ENCODE assay signal across 10 cellular contexts in the genomic region with DNA sequence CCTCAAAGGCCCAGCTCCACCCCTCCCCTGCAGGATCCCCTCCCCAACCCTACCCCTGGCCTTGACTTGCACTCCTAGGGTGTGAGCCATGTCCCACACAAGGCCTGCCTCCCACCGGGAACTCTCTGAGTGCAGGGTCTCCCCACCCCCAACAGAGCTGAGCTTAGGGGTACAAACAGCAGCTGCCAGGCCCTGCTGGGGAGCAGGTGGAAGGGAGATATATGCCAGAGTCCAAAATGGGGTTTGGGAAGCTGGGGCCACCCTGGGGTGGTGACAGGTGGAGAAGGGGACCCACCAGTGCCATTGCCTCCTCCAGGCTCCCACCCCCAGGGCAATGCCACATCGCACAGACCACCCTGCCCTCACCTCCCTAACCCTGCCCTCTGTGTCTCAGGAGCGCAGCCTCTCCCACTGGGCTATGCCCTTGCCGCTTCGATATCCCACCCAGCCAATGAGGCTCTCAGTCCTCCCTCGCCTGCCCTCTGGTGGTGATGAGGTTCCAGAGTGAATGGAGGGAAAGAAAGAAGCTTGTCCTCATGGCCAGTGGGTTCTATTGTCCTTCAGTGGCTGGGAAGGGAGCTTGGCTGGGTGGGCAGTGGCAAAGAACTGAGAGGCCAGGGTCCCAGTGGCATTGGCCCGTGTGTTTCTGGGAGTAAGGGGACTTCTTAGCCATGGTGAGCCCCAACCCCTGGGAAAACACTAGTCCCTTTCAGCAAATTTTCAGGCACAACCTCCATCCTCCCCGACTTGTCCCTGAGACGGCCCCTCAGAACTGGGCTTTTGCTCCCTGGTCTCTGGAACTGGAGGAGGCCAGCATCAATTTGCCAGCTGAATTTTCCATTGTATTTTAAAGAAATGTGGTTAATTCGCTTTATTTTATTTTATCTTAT. TPM values are rescaled to one million over a fixed set of nuclear protein-coding genes. Genes with fewer than 3 reads are reported as not detected.
DNase-seq lines count a peak whose midpoint lies in the region; ATAC-seq, FAIRE-seq and TF ChIP-seq lines count a peak whose summit lies in the region.
"Had no signal": no experiment of that assay in that cellular context is flagged by ENCODE, and none has a peak within 500 bp of the region (broad histone marks: within the 10 kb centered on the region; RNA-seq: fewer than 3 reads in every experiment).

No MANE protein-coding gene starts in this region.

- no peak overlapping the region for H3K4me3 ChIP-seq in Panc1 (ENCODE audit: low read depth in 2 of 2, low read length in 2 of 2)
- no peak overlapping the region for H3K4me3 ChIP-seq in K562
- no peak overlapping the region for H3K4me3 ChIP-seq in left lung
- H3K4me3 ChIP-seq in transverse colon: no peak overlapping the region
- H3K4me3 ChIP-seq: SK-N-MC had no signal

- H3K4me2 ChIP-seq in K562 (ENCODE audit: insufficient read depth, low read length): no peak overlapping the region

- BruUV-seq in Panc1 (replicated peaks; lab: Mats Ljungman, UMichigan) (no TSS peak), K562 (replicated peaks; lab: Mats Ljungman, UMichigan) (no TSS peak)

- in situ Hi-C loops in Panc1 (cut with HindIII; ENCODE audit: low pct_unique_long_range_greater_than_20kb, low sequenced_read_pairs): no loop called here
- in situ Hi-C loops in K562 (cut with MboI): loop anchor here (10.0 kb wide), 1 partner anchor 366 kb away; no protein-coding TSS in a partner anchor
- in situ Hi-C loops in transverse colon (cut with MboI; ENCODE audit: low pct_ligation_motif_present in 1 of 4, low pct_unique_long_range_greater_than_20kb in 1 of 4, low sequenced_read_pairs in 3 of 4): loop anchor here in 2 of 4 donors (25.0 kb wide), 3 partner anchors 183 to 383 kb away; partner anchors contain the start of genes ISLR2 (in 1 of the 2) and LOXL1 (in 1 of the 2)

- H2AFZ ChIP-seq in K562 (ENCODE audit: low read depth, low read length): no peak overlapping the region

- H3K27me3 ChIP-seq in Panc1 (ENCODE audit: control insufficient read depth, insufficient read depth, low read length) (no peaks in the 10 kb centered on the region), K562 (ENCODE audit: control insufficient read depth in 2 of 2, insufficient read depth in 2 of 2, low read length in 2 of 2) (peaks cover 0 to 11% of the 10 kb centered on the region in 2 experiments; a peak in 2 of 5 replicates), left lung (no peaks in the 10 kb centered on the region), transverse colon (no peaks in the 10 kb centered on the region)

- intact Hi-C loops in Panc1 (cut with micrococcal nuclease; ENCODE audit: unreplicated experiment) (no loop called here), K562 (cut with micrococcal nuclease) (loop anchor here (1.0 to 5.0 kb wide), 4 partner anchors 9 to 368 kb away; no protein-coding TSS in a partner anchor), left lung (cut with DNase I) (no loop called here), transverse colon (cut with DNase I; ENCODE audit: low total_unique reads) (loop anchor here (10.0 kb wide), 1 partner anchor 346 kb away; no protein-coding TSS in a partner anchor)

- TF ChIP-seq EP300 in K562 (IDR thresholded peaks at IDR 0.05; ENCODE audit: low read length): no peak
- no peak for TF ChIP-seq EP300 in transverse colon (IDR thresholded peaks at IDR 0.05; ENCODE audit: low read depth)

- H3K9me3 ChIP-seq in Panc1 (ENCODE audit: control insufficient read depth, insufficient read depth, low read depth, low read length): no peaks in the 10 kb centered on the region
- no peaks in the 10 kb centered on the region for H3K9me3 ChIP-seq in K562 (replicated peaks; ENCODE audit: control insufficient read depth, insufficient read depth, low read depth, low read length)
- no peaks in the 10 kb centered on the region for H3K9me3 ChIP-seq in left lung
- no peaks in the 10 kb centered on the region for H3K9me3 ChIP-seq in transverse colon

- no peaks in the 10 kb centered on the region for H3K9me1 ChIP-seq in K562 (ENCODE audit: control insufficient read depth, insufficient read depth, low read length)

- H3K27ac ChIP-seq in Panc1 (ENCODE audit: low read length) (no peak overlapping the region), K562 (ENCODE audit: extremely low read depth, low read depth, low read length) (no peak overlapping the region), left lung (no peak overlapping the region), transverse colon (no peak overlapping the region)
- H3K27ac ChIP-seq: SK-N-MC had no signal

- H3K36me3 ChIP-seq in Panc1 (ENCODE audit: control insufficient read depth, insufficient read depth, low read length) (no peaks in the 10 kb centered on the region), K562 (ENCODE audit: control insufficient read depth, insufficient read depth, low read length) (no peaks in the 10 kb centered on the region), left lung (no peaks in the 10 kb centered on the region), transverse colon (no peaks in the 10 kb centered on the region)

- DNase-seq in COLO829 (ENCODE audit: low spot score) (peak; percentile 30), HK-2 (ENCODE audit: unreplicated experiment) (peak; percentile 15), Panc1 (ENCODE audit: low read depth, low spot score) (no peak), K562 (ENCODE audit: extremely low read depth in 1 of 4, low spot score in 3 of 4) (peak; percentile 72 to 78 (median 75)), left lung (no peak), transverse colon (peak; percentile 37), glomerular visceral epithelial cell (ENCODE audit: extremely low spot score) (no peak)
- DNase-seq: naive B cell had no signal

- TF ChIP-seq POLR2A in K562 (conservative IDR thresholded peaks at IDR 0.05) (no peak), transverse colon (IDR thresholded peaks at IDR 0.05) (no peak)

- TF ChIP-seq RAD21 in K562 (CRISPR knock-in tag; conservative IDR thresholded peaks at IDR 0.05 in 1 of 2, IDR thresholded peaks at IDR 0.05 in 1 of 2): peak; percentile 51 to 84

- H3K4me1 ChIP-seq in Panc1 (ENCODE audit: control insufficient read depth, insufficient read depth, low read length) (no peaks in the 10 kb centered on the region; the same call in 1 of the 2 replicates), K562 (replicated peaks in 1 of 2; ENCODE audit: control insufficient read depth in 2 of 2, insufficient read depth in 2 of 2, low read length in 2 of 2) (peaks cover 3 to 6% of the 10 kb centered on the region in 2 experiments; a peak in 4 of 5 replicates), left lung (peaks cover 4 to 11% of the 10 kb centered on the region in 2 donors), transverse colon (peaks cover 0 to 23% (median 3%) of the 10 kb centered on the region in 4 donors)

- CTCF ChIA-PET in Panc1 (lab: Charles Lee) (interaction anchor here (0.5 to 2.1 kb wide), 15 partner anchors 9 to 370 kb away, joined by 3 to 22 read pairs (median 3); no protein-coding TSS in a partner anchor), K562 (lab: Yijun Ruan, JAX; ENCODE audit: low intra/inter-chr PET ratio) (interaction anchor here (1.0 to 4.6 kb wide), 4 partner anchors 194 to 352 kb away, joined by 3 to 37 read pairs (median 10); no protein-coding TSS in a partner anchor)

- no peak overlapping the region for H3K9ac ChIP-seq in K562 (ENCODE audit: insufficient read depth in 1 of 2, low read depth in 2 of 2, low read length in 2 of 2)

- WGBS in K562 (ENCODE audit: insufficient coverage, low coverage, missing lambda C conversion rate): 9% methylated on average over 9 of the region's 10 CpGs
- WGBS in transverse colon (ENCODE audit: low coverage in 1 of 2), 2 donors: 76 to 94% methylated on average over 2 to 10 of the region's 10 CpGs

- ATAC-seq in Panc1 (peak; percentile 43; the same call in 1 of the 2 replicates), K562 (peak; percentile 84), left lung (peak; percentile 20), HG03469 (IDR thresholded peaks at IDR 0.05; ENCODE audit: unreplicated experiment) (no peak)

- FAIRE-seq in K562 (lab: Jason Lieb, UNC): peak; percentile 95

- peaks cover 5% of the 10 kb centered on the region for H4K20me1 ChIP-seq in K562 (replicated peaks; ENCODE audit: control insufficient read depth, insufficient read depth, low read length)

- no peaks in the 10 kb centered on the region for H3K79me2 ChIP-seq in K562 (ENCODE audit: control insufficient read depth, insufficient read depth, low read length)

- TF ChIP-seq CTCF in Panc1 (IDR thresholded peaks at IDR 0.05) (peak; percentile 89), K562 (IDR thresholded peaks at IDR 0.05 in 2 of 3, conservative IDR thresholded peaks at IDR 0.05 in 1 of 3; ENCODE audit: insufficient read depth in 2 of 3, low read depth in 1 of 3, low read length in 3 of 3) (peak; percentile 83 to 85 (median 85)), left lung (IDR thresholded peaks at IDR 0.05) (peak; percentile 32 to 36), transverse colon (IDR thresholded peaks at IDR 0.05) (peak; percentile 32 to 51 (median 44))

- POLR2A ChIA-PET in Panc1 (lab: Charles Lee): interaction anchor here (0.5 kb wide), 1 partner anchor 13 kb away, joined by 5 read pairs; no protein-coding TSS in a partner anchor
- POLR2A ChIA-PET in K562 (lab: Yijun Ruan, JAX): interaction anchor here (0.5 to 1.3 kb wide), 5 partner anchors 9 to 1813 kb away, joined by 3 to 4 read pairs (median 3); no protein-coding TSS in a partner anchor

RNA-seq across cellular contexts. Expression of gene CYP11A1, which starts 46.8 kb away (rescaled TPM):
- 0.57 TPM for total RNA-seq in Panc1 (2021; ENCODE audit: unreplicated experiment)
- polyA plus RNA-seq in Panc1 (2012; ENCODE audit: insufficient read length): 1.5 TPM
- 0.21 TPM in 1 of 2 replicates, not detected in the other for total RNA-seq in K562 (2011; cell fraction: chromatin; rRNA removed; ENCODE audit: low replicate concordance)
- total RNA-seq in K562 (2011; cell fraction: nucleolus; rRNA removed): not detected in 2 replicates
- not detected in 2 replicates for total RNA-seq in K562 (2011; cell fraction: nucleoplasm; rRNA removed)
- 0.12 TPM in 1 of 2 replicates, not detected in the other for total RNA-seq in K562 (2014; rRNA removed)
- not detected in 2 replicates for total RNA-seq in K562 (2014; rRNA removed; fragmentation: Illumina TruSeq; extraction: Trizol)
- total RNA-seq in K562 (2015; rRNA removed; fragmentation: Illumina TruSeq; extraction: Trizol): not detected in 2 replicates
- total RNA-seq in K562 (2021): 0.16 and 0.25 TPM in 2 replicates
- polyA plus RNA-seq in K562 (2011; rRNA removed): 0.23 and 0.24 TPM in 2 replicates
- polyA plus RNA-seq in K562 (2011; cell fraction: cytosol; rRNA removed): 0.07 and 0.37 TPM in 2 replicates
- polyA plus RNA-seq in K562 (2011; cell fraction: nucleus; rRNA removed): 0.08 and 0.61 TPM in 2 replicates
- polyA plus RNA-seq in K562 (2012): 0.22 and 1.5 TPM in 2 replicates
- 0.06 TPM in 1 of 2 replicates, not detected in the other for polyA plus RNA-seq in K562 (2014; fragmentation: Illumina TruSeq; extraction: Trizol)
- polyA plus RNA-seq in K562 (2014; fragmentation: Nextera tagmentation; extraction: Ambion mirVana): under 1 TPM; 0.06 to 0.10 TPM
- polyA plus RNA-seq in K562 (2014; rRNA removed): not detected in 2 replicates
- polyA minus RNA-seq in K562 (2011; rRNA and poly(A)+ RNA removed): 0.35 TPM in 1 of 2 replicates, not detected in the other
- polyA minus RNA-seq in K562 (2011; cell fraction: cytosol; rRNA and poly(A)+ RNA removed): 0.38 TPM in 1 of 2 replicates, not detected in the other
- not detected in 2 replicates for polyA minus RNA-seq in K562 (2011; cell fraction: nucleus; rRNA and poly(A)+ RNA removed)
- under 1 TPM; 0.34 to 0.64 TPM for total RNA-seq in left lung
- total RNA-seq in transverse colon: under 1 TPM in 2 of 4 donors, not detected in 2; 0.40 to 0.79 TPM

Comparison
In these comparisons a context has a peak if more than half of its experiments do, and no peak if none do; other contexts are left out.
1. DNase-seq: peak in COLO829 (single experiment), HK-2 (single experiment), K562 (4 of 4) and transverse colon (single experiment); none in Panc1 (single experiment), left lung (0 of 2) and glomerular visceral epithelial cell (single experiment).
2. CTCF ChIP-seq: peak in every context shown above with its lines; median percentile 89 in Panc1; 85 in K562; 44 in transverse colon; 34 in left lung.
3. intact Hi-C loops: an anchor here in K562 (1.0 to 5.0 kb wide) and transverse colon (10.0 kb wide); none called in Panc1 and left lung.